Comparison of ENCODE assay signal across 21 cellular contexts in genomic region chr19:12596485-12596884, GRCh38.
"Had no signal": no experiment of that assay in that cellular context is flagged by ENCODE, and none has a peak within 500 bp of the region (broad histone marks: within the 10 kb centered on the region; RNA-seq: fewer than 3 reads in every experiment).

No MANE protein-coding gene starts in this region.

- H3K4me1 ChIP-seq: heart left ventricle had no signal

- DNase-seq: activated B cell treated with CpG ODN at 0.5 μM for 24 hours; activated CD4-positive, alpha-beta memory T cell treated with anti-CD3 and anti-CD28 coated beads for 36 hours; activated CD4-positive, alpha-beta T cell treated with anti-CD3 and anti-CD28 coated beads for 36 hours; activated gamma-delta T cell; activated naive CD4-positive, alpha-beta T cell treated with anti-CD3 and anti-CD28 coated beads, Interleukin-2, amount 50 U/mL, for 16 hours; activated naive CD8-positive, alpha-beta T cell treated with anti-CD3 and anti-CD28 coated beads, Interleukin-2, amount 50 U/mL, for 24 hours; activated T-cell treated with anti-CD3 and anti-CD28 coated beads, Interleukin-2, amount 50 U/mL, for 72 hours; cortex of kidney; heart left ventricle; kidney; left ventricle myocardium superior; nephron progenitor cell; small intestine; stimulated activated CD4-positive, alpha-beta T cell treated with anti-CD3 and anti-CD28 coated beads, Interleukin-4, amount 100 ng/mL, for 1 hour; stimulated activated naive CD4-positive, alpha-beta T cell treated with Interleukin-2 at 50 U/mL for 16 hours; SW 1271; T-helper 17 cell had no signal

- H3K27ac Mint-ChIP-seq: activated B cell treated with CpG ODN at 0.5 μM for 24 hours; activated CD4-positive, alpha-beta memory T cell treated with anti-CD3 and anti-CD28 coated beads for 36 hours; activated CD4-positive, alpha-beta T cell treated with anti-CD3 and anti-CD28 coated beads for 36 hours; activated naive CD8-positive, alpha-beta T cell treated with anti-CD3 and anti-CD28 coated beads, Interleukin-2, amount 50 U/mL, for 24 hours; activated T-cell treated with anti-CD3 and anti-CD28 coated beads, Interleukin-2, amount 50 U/mL, for 72 hours; memory B cell; nephron progenitor cell; T-helper 17 cell had no signal

- H3K4me3 ChIP-seq: thyroid gland had no signal

- ATAC-seq: activated CD4-positive, alpha-beta T cell treated with anti-CD3 and anti-CD28 coated beads for 36 hours; activated naive CD8-positive, alpha-beta T cell treated with anti-CD3 and anti-CD28 coated beads, Interleukin-2, amount 50 U/mL, for 24 hours; activated T-cell treated with anti-CD3 and anti-CD28 coated beads, Interleukin-2, amount 50 U/mL, for 72 hours; sciatic nerve; T-helper 17 cell had no signal

- H3K4me3 Mint-ChIP-seq: activated B cell treated with CpG ODN at 0.5 μM for 24 hours; activated CD4-positive, alpha-beta memory T cell treated with anti-CD3 and anti-CD28 coated beads for 36 hours; activated CD4-positive, alpha-beta T cell treated with anti-CD3 and anti-CD28 coated beads for 36 hours; activated naive CD8-positive, alpha-beta T cell treated with anti-CD3 and anti-CD28 coated beads, Interleukin-2, amount 50 U/mL, for 24 hours; activated T-cell treated with anti-CD3 and anti-CD28 coated beads, Interleukin-2, amount 50 U/mL, for 72 hours; memory B cell; nephron progenitor cell; T-helper 17 cell had no signal

- H3K27me3 Mint-ChIP-seq: activated B cell treated with CpG ODN at 0.5 μM for 24 hours; activated CD4-positive, alpha-beta memory T cell treated with anti-CD3 and anti-CD28 coated beads for 36 hours; activated CD4-positive, alpha-beta T cell treated with anti-CD3 and anti-CD28 coated beads for 36 hours; activated naive CD8-positive, alpha-beta T cell treated with anti-CD3 and anti-CD28 coated beads, Interleukin-2, amount 50 U/mL, for 24 hours; memory B cell; T-helper 17 cell had no signal

- H3K27me3 ChIP-seq: heart left ventricle, thyroid gland had no signal

- H3K9me3 Mint-ChIP-seq: activated B cell treated with CpG ODN at 0.5 μM for 24 hours; activated CD4-positive, alpha-beta memory T cell treated with anti-CD3 and anti-CD28 coated beads for 36 hours; activated naive CD8-positive, alpha-beta T cell treated with anti-CD3 and anti-CD28 coated beads, Interleukin-2, amount 50 U/mL, for 24 hours; activated T-cell treated with anti-CD3 and anti-CD28 coated beads, Interleukin-2, amount 50 U/mL, for 72 hours; memory B cell had no signal

- H3K27ac ChIP-seq: epithelial cell of prostate, heart left ventricle, thyroid gland had no signal

- H3K9me3 ChIP-seq: heart left ventricle, thyroid gland had no signal

- H3K4me1 Mint-ChIP-seq: activated B cell treated with CpG ODN at 0.5 μM for 24 hours; activated CD4-positive, alpha-beta T cell treated with anti-CD3 and anti-CD28 coated beads for 36 hours; activated naive CD8-positive, alpha-beta T cell treated with anti-CD3 and anti-CD28 coated beads, Interleukin-2, amount 50 U/mL, for 24 hours; nephron progenitor cell had no signal

- H3K36me3 ChIP-seq: thyroid gland had no signal
